Comparison of ENCODE assay signal across 9 cellular contexts in genomic region chr15:41429003-41429890, GRCh38. TPM values are rescaled to one million over a fixed set of nuclear protein-coding genes. Genes with fewer than 3 reads are reported as not detected.
DNase-seq lines count a peak whose midpoint lies in the region; ATAC-seq and TF ChIP-seq lines count a peak whose summit lies in the region.
"Had no signal": no experiment of that assay in that cellular context is flagged by ENCODE, and none has a peak within 500 bp of the region (broad histone marks: within the 10 kb centered on the region; RNA-seq: fewer than 3 reads in every experiment).

No MANE protein-coding gene starts in this region.

- peak overlapping the region; percentile 11; the same call in 1 of the 2 replicates for H2AFZ ChIP-seq in KMS-11 (ENCODE audit: low read depth)
- no peak overlapping the region for H2AFZ ChIP-seq in hepatocyte
- H2AFZ ChIP-seq in PC-9: no peak overlapping the region

- no peaks in the 10 kb centered on the region for H3K9me3 ChIP-seq in hepatocyte (ENCODE audit: low read depth)
- no peaks in the 10 kb centered on the region for H3K9me3 ChIP-seq in PC-9 (ENCODE audit: insufficient read depth, low read depth)
- H3K9me3 ChIP-seq: gastrocnemius medialis had no signal

- BruUV-seq in PC-9 (replicated peaks; lab: Mats Ljungman, UMichigan): no TSS peak

- H3K27ac ChIP-seq in KMS-11 (peak overlapping the region; percentile 83), hepatocyte (peak overlapping the region; percentile 63), RWPE1 (no peak overlapping the region), PC-9 (no peak overlapping the region)
- H3K27ac ChIP-seq: gastrocnemius medialis had no signal

- ATAC-seq in GM21390 (IDR thresholded peaks at IDR 0.05; ENCODE audit: unreplicated experiment): peak; percentile 86
- ATAC-seq: gastrocnemius medialis had no signal

- no peaks in the 10 kb centered on the region for H3K36me3 ChIP-seq in KMS-11 (ENCODE audit: insufficient read depth)
- H3K36me3 ChIP-seq in hepatocyte (replicated peaks; ENCODE audit: insufficient read depth, low read depth): no peaks in the 10 kb centered on the region
- H3K36me3 ChIP-seq in PC-9 (ENCODE audit: low read depth): no peaks in the 10 kb centered on the region
- H3K36me3 ChIP-seq: gastrocnemius medialis had no signal

- no peaks in the 10 kb centered on the region for H3K9me2 ChIP-seq in hepatocyte (replicated peaks; ENCODE audit: insufficient read depth)
- H3K9me2 ChIP-seq in PC-9 (ENCODE audit: insufficient read depth): no peaks in the 10 kb centered on the region

- peaks cover 83% of the 10 kb centered on the region for H3K79me2 ChIP-seq in KMS-11 (ENCODE audit: insufficient read depth, low read depth)
- peaks cover 93% of the 10 kb centered on the region for H3K79me2 ChIP-seq in hepatocyte
- H3K79me2 ChIP-seq in PC-9 (ENCODE audit: low read depth): peaks cover 24% of the 10 kb centered on the region

- H3K4me1 ChIP-seq in KMS-11 (ENCODE audit: low read depth, poor library complexity, severe bottlenecking): peaks cover 65% of the 10 kb centered on the region
- no peaks in the 10 kb centered on the region for H3K4me1 ChIP-seq in hepatocyte (ENCODE audit: insufficient read depth)
- no peaks in the 10 kb centered on the region for H3K4me1 ChIP-seq in PC-9 (replicated peaks; ENCODE audit: insufficient read depth)
- H3K4me1 ChIP-seq: gastrocnemius medialis had no signal

- CTCF ChIA-PET in GM10248 (lab: Yijun Ruan, JAX) (interaction anchor here (0.7 to 1.3 kb wide), 4 partner anchors 9 to 198 kb away, joined by 3 read pairs; partner anchors contain the start of gene CHP1), RWPE1 (lab: Yijun Ruan, JAX) (interaction anchor here (0.6 kb wide), 1 partner anchor 363 kb away, joined by 3 read pairs; no protein-coding TSS in a partner anchor), PC-9 (lab: Charles Lee) (no interaction called here)

- POLR2A ChIA-PET in GM10248 (lab: Yijun Ruan, JAX): no interaction called here
- POLR2A ChIA-PET in RWPE1 (lab: Yijun Ruan, JAX; ENCODE audit: low non-redundant PET): no interaction called here
- POLR2A ChIA-PET in PC-9 (lab: Charles Lee; ENCODE audit: unreplicated experiment): interaction anchor here (0.6 kb wide), 1 partner anchor 382 kb away, joined by 25 read pairs; no protein-coding TSS in a partner anchor

- 90% methylated on average over 10 of the region's 10 CpGs for WGBS in hepatocyte (ENCODE audit: low lambda C conversion rate, missing lambda C conversion rate)

- TF ChIP-seq CTCF in GM10248 (IDR thresholded peaks at IDR 0.05; ENCODE audit: control extremely low read depth, extremely low read depth, low read depth, missing control alignments) (no peak), KMS-11 (conservative IDR thresholded peaks at IDR 0.05; ENCODE audit: low read depth, low read length) (no peak), hepatocyte (IDR thresholded peaks at IDR 0.05; ENCODE audit: poor library complexity) (no peak), RWPE1 (conservative IDR thresholded peaks at IDR 0.05; ENCODE audit: low read depth) (no peak), PC-9 (conservative IDR thresholded peaks at IDR 0.05) (no peak)

- H3K27me3 ChIP-seq in KMS-11 (ENCODE audit: insufficient read depth, low read depth) (no peaks in the 10 kb centered on the region), hepatocyte (no peaks in the 10 kb centered on the region), PC-9 (ENCODE audit: insufficient read depth, low read depth) (no peaks in the 10 kb centered on the region)
- H3K27me3 ChIP-seq: gastrocnemius medialis had no signal

- DNase-seq in GM10248 (ENCODE audit: extremely low spot score) (peak; percentile 60), hepatocyte (ENCODE audit: low spot score) (peak; percentile 23), mucosa of gallbladder (ENCODE audit: low spot score) (no peak), RWPE1 (ENCODE audit: low spot score) (no peak), PC-9 (no peak), SKM-1 (lab: John Stamatoyannopoulos, UW; ENCODE audit: unreplicated experiment) (no peak)
- DNase-seq: gastrocnemius medialis had no signal

- H3K4me3 ChIP-seq in KMS-11 (IDR thresholded peaks at IDR 0.05; ENCODE audit: insufficient read depth, low read depth, low read length) (no peak overlapping the region), hepatocyte (no peak overlapping the region), PC-9 (no peak overlapping the region)
- H3K4me3 ChIP-seq: gastrocnemius medialis had no signal

- H4K20me1 ChIP-seq in KMS-11 (ENCODE audit: insufficient read depth): no peaks in the 10 kb centered on the region
- H4K20me1 ChIP-seq in hepatocyte (ENCODE audit: insufficient read depth, poor library complexity, severe bottlenecking): peaks cover 16% of the 10 kb centered on the region
- H4K20me1 ChIP-seq in PC-9 (ENCODE audit: insufficient read depth): peaks cover 10% of the 10 kb centered on the region

- no peaks in the 10 kb centered on the region for H3F3A ChIP-seq in PC-9 (ENCODE audit: insufficient read depth, low read depth)

- H3K4me2 ChIP-seq in KMS-11: peak overlapping the region; percentile 55
- peak overlapping the region; percentile 56 for H3K4me2 ChIP-seq in hepatocyte
- H3K4me2 ChIP-seq in PC-9: no peak overlapping the region

- peak overlapping the region; percentile 45; the same call in 1 of the 2 replicates for H3K9ac ChIP-seq in KMS-11

- intact Hi-C loops in PC-9 (cut with micrococcal nuclease; ENCODE audit: unreplicated experiment): no loop called here

RNA-seq across cellular contexts. Expression of gene RTF1, which starts 12.4 kb away (rescaled TPM):
- total RNA-seq in hepatocyte (30.7 and 34.1 TPM in 2 replicates), mucosa of gallbladder (32.1 TPM), PC-9 (2021) (35.0 and 55.7 TPM in 2 replicates)
- 73.4 and 91.1 TPM in 2 replicates for polyA plus RNA-seq in hepatocyte

RNA-seq across cellular contexts. Expression of gene NDUFAF1, which starts 27.0 kb away (rescaled TPM):
- 22.9 and 29.1 TPM in 2 replicates for total RNA-seq in hepatocyte
- polyA plus RNA-seq in hepatocyte: 30.1 and 34.1 TPM in 2 replicates
- 18.7 TPM for total RNA-seq in mucosa of gallbladder
- 10.1 and 11.5 TPM in 2 replicates for total RNA-seq in PC-9 (2021)

Comparison
In these comparisons a context has a peak if more than half of its experiments do, and no peak if none do; other contexts are left out.
1. DNase-seq: peak in GM10248 (single experiment) and hepatocyte (single experiment); none in mucosa of gallbladder (single experiment), RWPE1 (single experiment), PC-9 (0 of 2) and SKM-1 (single experiment).
2. H3K27ac ChIP-seq: peak in KMS-11 (single experiment) and hepatocyte (single experiment); none in RWPE1 (single experiment) and PC-9 (single experiment).